In genomic region chr1:112509660-112510178, GRCh38 we compare ENCODE assay signal across 10 cellular contexts. TPM values are rescaled to one million over a fixed set of nuclear protein-coding genes. Genes with fewer than 3 reads are reported as not detected.
DNase-seq lines count a peak whose midpoint lies in the region; ATAC-seq and TF ChIP-seq lines count a peak whose summit lies in the region.
"Had no signal": no experiment of that assay in that cellular context is flagged by ENCODE, and none has a peak within 500 bp of the region (broad histone marks: within the 10 kb centered on the region; RNA-seq: fewer than 3 reads in every experiment).

No MANE protein-coding gene starts in this region.

- no peaks in the 10 kb centered on the region for H3K9me3 ChIP-seq in smooth muscle cell (replicated peaks; ENCODE audit: low read depth)
- H3K9me3 ChIP-seq: heart left ventricle had no signal

- H3K36me3 ChIP-seq in smooth muscle cell (ENCODE audit: low read depth) = no peaks in the 10 kb centered on the region
- H3K36me3 ChIP-seq: heart left ventricle had no signal

- WGBS in smooth muscle cell (ENCODE audit: low lambda C conversion rate) = 21% methylated on average over 16 of the region's 16 CpGs

- no peak overlapping the region for H3K4me2 ChIP-seq in smooth muscle cell

- peaks cover 10% of the 10 kb centered on the region; the same call in 1 of the 2 replicates for H3K27me3 Mint-ChIP-seq in HFFc6 (ENCODE audit: insufficient read depth)
- H3K27me3 Mint-ChIP-seq in activated T-helper 17 cell treated with anti-CD3 and anti-CD28 coated beads, Interleukin-2, amount 50 U/mL, for 72 hours = no peaks in the 10 kb centered on the region

- H3K27me3 ChIP-seq in smooth muscle cell (ENCODE audit: low read depth) = peaks cover 55% of the 10 kb centered on the region

- H3K79me2 ChIP-seq in smooth muscle cell (ENCODE audit: low read depth) = no peaks in the 10 kb centered on the region

- H3F3A ChIP-seq in smooth muscle cell (ENCODE audit: low read depth) = no peaks in the 10 kb centered on the region

- H4K20me1 ChIP-seq in smooth muscle cell (ENCODE audit: low read depth) = no peaks in the 10 kb centered on the region

- no peak overlapping the region for H2AFZ ChIP-seq in smooth muscle cell (ENCODE audit: low read depth)

- H3K4me3 Mint-ChIP-seq in HFFc6 = peak overlapping the region; percentile 24; the same call in 1 of the 2 replicates
- peak overlapping the region; percentile 23 for H3K4me3 Mint-ChIP-seq in activated T-helper 17 cell treated with anti-CD3 and anti-CD28 coated beads, Interleukin-2, amount 50 U/mL, for 72 hours

- no peak for ATAC-seq in activated T-helper 17 cell treated with anti-CD3 and anti-CD28 coated beads, Interleukin-2, amount 50 U/mL, for 72 hours (replicated peaks)

- peaks cover 2% of the 10 kb centered on the region; the same call in 1 of the 2 replicates for H3K4me1 Mint-ChIP-seq in HFFc6 (ENCODE audit: low read depth)
- no peaks in the 10 kb centered on the region for H3K4me1 Mint-ChIP-seq in activated T-helper 17 cell treated with anti-CD3 and anti-CD28 coated beads, Interleukin-2, amount 50 U/mL, for 72 hours

- H3K9ac ChIP-seq in smooth muscle cell (ENCODE audit: low read depth) = no peak overlapping the region

- no peaks in the 10 kb centered on the region for H3K9me3 Mint-ChIP-seq in HFFc6
- no peaks in the 10 kb centered on the region for H3K9me3 Mint-ChIP-seq in activated T-helper 17 cell treated with anti-CD3 and anti-CD28 coated beads, Interleukin-2, amount 50 U/mL, for 72 hours

- H3K27ac ChIP-seq in smooth muscle cell (ENCODE audit: low read depth) = no peak overlapping the region
- H3K27ac ChIP-seq: heart left ventricle had no signal

- no peaks in the 10 kb centered on the region for H3K36me3 Mint-ChIP-seq in HFFc6 (ENCODE audit: low read depth)
- H3K36me3 Mint-ChIP-seq in activated T-helper 17 cell treated with anti-CD3 and anti-CD28 coated beads, Interleukin-2, amount 50 U/mL, for 72 hours (ENCODE audit: low read depth) = no peaks in the 10 kb centered on the region

- DNase-seq in HFFc6 = no peak
- no peak for DNase-seq in smooth muscle cell (lab: John Stamatoyannopoulos, UW; ENCODE audit: unreplicated experiment)
- DNase-seq in OCI-M1 (lab: John Stamatoyannopoulos, UW) = no peak
- DNase-seq in C1 segment of cervical spinal cord (lab: John Stamatoyannopoulos, UW) = no peak
- DNase-seq in NCI-H446 (lab: John Stamatoyannopoulos, UW) = no peak
- DNase-seq: NCI-H1694 treated with DMSO at 0.1 percent for 48 hours; NK-92 treated with Interleukin-12 subunit alpha and Interleukin-12 subunit beta, amount 100 ng/mL, for 24 hours had no signal

- no peak overlapping the region for H3K27ac Mint-ChIP-seq in HFFc6
- no peak overlapping the region for H3K27ac Mint-ChIP-seq in activated T-helper 17 cell treated with anti-CD3 and anti-CD28 coated beads, Interleukin-2, amount 50 U/mL, for 72 hours

- peak overlapping the region; percentile 56 for H3K4me3 ChIP-seq in iPS-11a (ENCODE audit: low read depth, low read length)
- peak overlapping the region; percentile 45 for H3K4me3 ChIP-seq in smooth muscle cell

- TF ChIP-seq CTCF in HFFc6 (IDR thresholded peaks at IDR 0.05) (no peak), smooth muscle cell (IDR thresholded peaks at IDR 0.05; ENCODE audit: borderline replicate concordance, insufficient read depth, poor library complexity, severe bottlenecking) (no peak)

- peaks cover 4% of the 10 kb centered on the region for H3K4me1 ChIP-seq in smooth muscle cell (ENCODE audit: low read depth)

RNA-seq across cellular contexts. Expression of gene WNT2B, which starts 1.0 kb away (rescaled TPM):
- total RNA-seq in HFFc6 (2021; fragmentation: NEBNext Ultra II Directional; extraction: Animal tissue kit (Norgen Biotek cat#: 25700)) = 1 to 10 TPM; 1.9 to 3.8 (median 3.5) TPM
- total RNA-seq in activated T-helper 17 cell treated with anti-CD3 and anti-CD28 coated beads, Interleukin-2, amount 50 U/mL, for 72 hours = under 1 TPM; 0.32 to 0.48 TPM
- 1.8 and 3.5 TPM in 2 replicates for total RNA-seq in smooth muscle cell
- 0.41 and 1.3 TPM in 2 replicates for polyA plus RNA-seq in smooth muscle cell
